ENCODE assay signal across 2 cellular contexts in the genomic region with DNA sequence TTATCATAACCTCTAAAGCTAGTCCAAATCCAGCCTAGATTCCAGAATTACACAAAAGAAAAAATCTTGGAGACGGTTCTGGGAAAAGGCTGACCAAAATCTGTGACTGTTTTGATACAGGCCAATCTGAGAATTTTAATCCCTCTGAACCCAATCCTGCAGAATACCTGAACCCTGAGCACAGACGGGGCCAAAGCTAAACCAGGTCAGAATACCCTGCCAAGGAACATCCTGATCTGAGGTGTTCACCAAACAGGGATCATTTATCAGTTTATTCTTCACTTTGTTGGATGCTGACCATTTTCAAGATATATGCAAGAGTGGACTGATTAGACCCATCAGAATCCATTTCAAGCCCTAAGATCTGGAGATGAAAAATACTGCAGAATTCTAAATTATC.
TF ChIP-seq lines count a peak whose summit lies in the region.

No MANE protein-coding gene starts in this region.

TF ChIP-seq in HEK293, 187 proteins besides CTCF, POLR2A, EP300 and RAD21:
- TF ChIP-seq BCL11A (tag by site-specific recombination; IDR thresholded peaks at IDR 0.05; ENCODE audit: low read depth) (no peak), GLIS1 (tag by site-specific recombination; IDR thresholded peaks at IDR 0.05) (no peak), ZSCAN16 (tag by site-specific recombination; IDR thresholded peaks at IDR 0.05) (peak; percentile 72)
TF ChIP-seq in HEK293: peak in this region for 1.

TF ChIP-seq in GM12878, 131 proteins besides CTCF, POLR2A, EP300 and RAD21:
- no peak for TF ChIP-seq MXI1 (IDR thresholded peaks at IDR 0.05; ENCODE audit: low read depth, low read length)
